In the genomic region with DNA sequence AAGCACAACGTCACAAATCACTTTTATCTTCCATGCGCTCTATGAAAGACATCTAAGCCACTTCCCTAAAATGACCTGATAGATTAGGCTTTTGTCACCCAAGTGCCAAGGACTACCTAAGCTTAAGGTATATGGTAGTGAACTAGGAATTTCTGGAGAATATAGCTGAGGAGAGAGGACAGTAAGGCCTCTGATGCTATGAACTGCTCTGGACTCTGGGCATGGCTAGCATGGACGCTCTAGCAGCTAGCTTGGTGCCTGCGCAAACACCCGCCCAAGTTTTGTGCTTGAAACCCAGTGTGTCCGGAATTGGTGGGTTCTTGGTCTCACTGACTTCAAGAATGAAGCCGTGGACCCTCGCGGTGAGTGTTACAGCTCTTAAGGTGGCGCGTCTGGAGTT, we compare ENCODE assay signal across 33 cellular contexts. TPM values are rescaled to one million over a fixed set of nuclear protein-coding genes. Genes with fewer than 3 reads are reported as not detected.
"Had no signal": no experiment of that assay in that cellular context is flagged by ENCODE, and none has a peak within 500 bp of the region (broad histone marks: within the 10 kb centered on the region; RNA-seq: fewer than 3 reads in every experiment).

No MANE protein-coding gene starts in this region.

- H3K27me3 ChIP-seq: dorsolateral prefrontal cortex, gastrocnemius medialis, neural progenitor cell, right atrium auricular region, suprapubic skin, transverse colon, vagina had no signal

- H3K4me1 Mint-ChIP-seq: mesothelial cell of epicardium; naive B cell; nephron; stimulated activated naive CD8-positive, alpha-beta T cell treated with anti-CD3 and anti-CD28 coated beads, Interleukin-15, amount 100 ng/mL, for 72 hours had no signal

- H3K4me3 Mint-ChIP-seq: mesothelial cell of epicardium; naive B cell; nephron; neural progenitor cell; stimulated activated naive CD8-positive, alpha-beta T cell treated with anti-CD3 and anti-CD28 coated beads, Interleukin-15, amount 100 ng/mL, for 72 hours had no signal

- H3K9me3 ChIP-seq: gastrocnemius medialis, mucosa of descending colon, prostate gland, suprapubic skin, vagina had no signal

- H3K27ac ChIP-seq: dorsolateral prefrontal cortex, epithelial cell of prostate, gastrocnemius medialis, neural progenitor cell, prostate gland, right atrium auricular region, suprapubic skin, transverse colon, vagina had no signal

- ATAC-seq: esophagus mucosa; gastrocnemius medialis; left lobe of liver; mucosa of descending colon; sciatic nerve; stimulated activated naive CD8-positive, alpha-beta T cell treated with anti-CD3 and anti-CD28 coated beads, Interleukin-15, amount 100 ng/mL, for 72 hours had no signal

- H3K27ac Mint-ChIP-seq: mesothelial cell of epicardium; nephron; stimulated activated naive CD8-positive, alpha-beta T cell treated with anti-CD3 and anti-CD28 coated beads, Interleukin-15, amount 100 ng/mL, for 72 hours had no signal

- H3K36me3 Mint-ChIP-seq: mesothelial cell of epicardium, neural progenitor cell had no signal

- H3K9ac ChIP-seq: neural progenitor cell had no signal

- H3K36me3 ChIP-seq: gastrocnemius medialis, neural progenitor cell, prostate gland, right atrium auricular region, suprapubic skin, transverse colon, vagina had no signal

- H3K27me3 Mint-ChIP-seq: stimulated activated naive CD8-positive, alpha-beta T cell treated with anti-CD3 and anti-CD28 coated beads, Interleukin-15, amount 100 ng/mL, for 72 hours had no signal

- H3K4me1 ChIP-seq: gastrocnemius medialis, neural progenitor cell, prostate gland, right atrium auricular region, suprapubic skin, transverse colon, vagina had no signal

- H3K4me2 ChIP-seq: neural progenitor cell, smooth muscle cell had no signal

- H2AFZ ChIP-seq: neural progenitor cell had no signal

- H3K4me3 ChIP-seq: dorsolateral prefrontal cortex, gastrocnemius medialis, lung, mucosa of descending colon, neural progenitor cell, prostate gland, right atrium auricular region, smooth muscle cell, suprapubic skin, transverse colon, vagina had no signal

- DNase-seq: dorsolateral prefrontal cortex; effector CD4-positive, alpha-beta T cell; gastrocnemius medialis; head of caudate nucleus; kidney; mesenchymal stem cell; mucosa of descending colon; naive B cell; stimulated activated CD4-positive, alpha-beta T cell treated with anti-CD3 and anti-CD28 coated beads, Interleukin-12 subunit alpha, Interleukin-12 subunit beta, amount 100 ng/mL, for 4 hours; stimulated activated CD4-positive, alpha-beta T cell treated with anti-CD3 and anti-CD28 coated beads, Interleukin-1b, Interleukin-23, amount 100 ng/mL, for 48 hours; stimulated activated CD4-positive, alpha-beta T cell treated with anti-CD3 and anti-CD28 coated beads, Interleukin-4, amount 100 ng/mL, for 1 hour; stimulated activated CD8-positive, alpha-beta memory T cell treated with anti-CD3 and anti-CD28 coated beads, Interleukin-4, amount 100 ng/mL, for 48 hours; stimulated activated naive CD4-positive, alpha-beta T cell; stimulated activated naive CD8-positive, alpha-beta T cell treated with anti-CD3 and anti-CD28 coated beads, Interleukin-15, amount 100 ng/mL, for 72 hours; transverse colon had no signal

RNA-seq across cellular contexts. Expression of gene OR10J5, which starts 42.5 kb away (rescaled TPM):
- total RNA-seq: dorsolateral prefrontal cortex, esophagus mucosa, gastrocnemius medialis, glomerular endothelial cell, kidney, lung, mesothelial cell of epicardium, mucosa of descending colon, osteocyte, prostate gland, right atrium auricular region, sciatic nerve, smooth muscle cell, suprapubic skin, transverse colon, ureter, vagina had no signal
- polyA plus RNA-seq: lung, smooth muscle cell, thymus had no signal

RNA-seq across cellular contexts. Expression of gene OR10J1, which starts 53.8 kb away (rescaled TPM):
- total RNA-seq: esophagus mucosa, gastrocnemius medialis, glomerular endothelial cell, kidney, left lobe of liver, liver, lung, mesothelial cell of epicardium, mucosa of descending colon, osteocyte, prostate gland, right atrium auricular region, sciatic nerve, smooth muscle cell, suprapubic skin, transverse colon, ureter, vagina had no signal
- polyA plus RNA-seq: liver, lung, smooth muscle cell had no signal
